Comparison of ENCODE assay signal across 16 cellular contexts in genomic region chr16:87575027-87575804, GRCh38. TPM values are rescaled to one million over a fixed set of nuclear protein-coding genes. Genes with fewer than 3 reads are reported as not detected.
DNase-seq lines count a peak whose midpoint lies in the region; ATAC-seq and FAIRE-seq lines count a peak whose summit lies in the region.
"Had no signal": no experiment of that assay in that cellular context is flagged by ENCODE, and none has a peak within 500 bp of the region (broad histone marks: within the 10 kb centered on the region; RNA-seq: fewer than 3 reads in every experiment).

No MANE protein-coding gene starts in this region.

- no peak overlapping the region for H3K27ac Mint-ChIP-seq in activated CD4-positive, alpha-beta memory T cell treated with anti-CD3 and anti-CD28 coated beads, Interleukin-2, amount 10 ng/mL, durations not matched to agents 7 days and 5 days
- H3K27ac Mint-ChIP-seq: activated CD8-positive, alpha-beta T cell treated with anti-CD3 and anti-CD28 coated beads, Interleukin-2, amount 10 ng/mL, durations not matched to agents 7 days and 5 days; activated T-helper 17 cell treated with anti-CD3 and anti-CD28 coated beads, Interleukin-2, amount 50 U/mL, for 72 hours; CD4-positive, CD25-positive, alpha-beta regulatory T cell had no signal

- H3K4me3 ChIP-seq in Karpas-422 (ENCODE audit: low read length): no peak overlapping the region

- no peaks in the 10 kb centered on the region for H3K9me2 ChIP-seq in Karpas-422 (replicated peaks; ENCODE audit: insufficient read depth, low read length)

- H3K4me1 ChIP-seq in Karpas-422 (ENCODE audit: low read length): no peaks in the 10 kb centered on the region

- peaks cover 5% of the 10 kb centered on the region; the same call in 1 of the 2 replicates for H4K20me1 ChIP-seq in Karpas-422 (ENCODE audit: insufficient read depth, low read depth, low read length)

- no peak overlapping the region for H3K4me2 ChIP-seq in Karpas-422 (ENCODE audit: low read depth, low read length, poor library complexity, severe bottlenecking)

- no peaks in the 10 kb centered on the region for H3K36me3 ChIP-seq in Karpas-422 (ENCODE audit: insufficient read depth, low read length)

- no peaks in the 10 kb centered on the region for H3K9me3 Mint-ChIP-seq in activated CD4-positive, alpha-beta memory T cell treated with anti-CD3 and anti-CD28 coated beads, Interleukin-2, amount 10 ng/mL, durations not matched to agents 7 days and 5 days
- H3K9me3 Mint-ChIP-seq: activated T-helper 17 cell treated with anti-CD3 and anti-CD28 coated beads, Interleukin-2, amount 50 U/mL, for 72 hours; CD4-positive, CD25-positive, alpha-beta regulatory T cell had no signal

- no peaks in the 10 kb centered on the region for H3K4me1 Mint-ChIP-seq in activated CD4-positive, alpha-beta memory T cell treated with anti-CD3 and anti-CD28 coated beads, Interleukin-2, amount 10 ng/mL, durations not matched to agents 7 days and 5 days
- H3K4me1 Mint-ChIP-seq: activated T-helper 17 cell treated with anti-CD3 and anti-CD28 coated beads, Interleukin-2, amount 50 U/mL, for 72 hours; CD4-positive, CD25-positive, alpha-beta regulatory T cell had no signal

- H3K27me3 ChIP-seq in Karpas-422 (ENCODE audit: low read length): no peaks in the 10 kb centered on the region

- no peaks in the 10 kb centered on the region for H3K36me3 Mint-ChIP-seq in activated CD4-positive, alpha-beta memory T cell treated with anti-CD3 and anti-CD28 coated beads, Interleukin-2, amount 10 ng/mL, durations not matched to agents 7 days and 5 days (ENCODE audit: low read depth)
- H3K36me3 Mint-ChIP-seq: CD4-positive, CD25-positive, alpha-beta regulatory T cell had no signal

- no peak for FAIRE-seq in urothelium cell line (lab: Jason Lieb, UNC)

- no peaks in the 10 kb centered on the region for H3K9me3 ChIP-seq in Karpas-422 (ENCODE audit: low read length)

- peaks cover 6% of the 10 kb centered on the region for H3K27me3 Mint-ChIP-seq in activated CD4-positive, alpha-beta memory T cell treated with anti-CD3 and anti-CD28 coated beads, Interleukin-2, amount 10 ng/mL, durations not matched to agents 7 days and 5 days

- no peak overlapping the region for H2AFZ ChIP-seq in Karpas-422 (ENCODE audit: low read length)

- no peak overlapping the region for H3K4me3 Mint-ChIP-seq in activated CD4-positive, alpha-beta memory T cell treated with anti-CD3 and anti-CD28 coated beads, Interleukin-2, amount 10 ng/mL, durations not matched to agents 7 days and 5 days
- H3K4me3 Mint-ChIP-seq: activated CD8-positive, alpha-beta T cell treated with anti-CD3 and anti-CD28 coated beads, Interleukin-2, amount 10 ng/mL, durations not matched to agents 7 days and 5 days; activated T-helper 17 cell treated with anti-CD3 and anti-CD28 coated beads, Interleukin-2, amount 50 U/mL, for 72 hours; CD4-positive, CD25-positive, alpha-beta regulatory T cell had no signal

- no peak overlapping the region for H3K9ac ChIP-seq in Karpas-422 (ENCODE audit: low read length)

- CTCF ChIA-PET in activated CD4-positive, alpha-beta memory T cell treated with anti-CD3 and anti-CD28 coated beads, Interleukin-2, amount 10 ng/mL, durations not matched to agents 7 days and 5 days (lab: Charles Lee): no interaction called here

- POLR2A ChIA-PET in activated CD4-positive, alpha-beta memory T cell treated with anti-CD3 and anti-CD28 coated beads, Interleukin-2, amount 10 ng/mL, durations not matched to agents 7 days and 5 days (lab: Charles Lee): no interaction called here

- H3K79me2 ChIP-seq in Karpas-422 (ENCODE audit: low read length): no peaks in the 10 kb centered on the region

- peak; percentile 9 for DNase-seq in SIG-M5 treated with dmso at 0.1 percent for 504 hours (lab: John Stamatoyannopoulos, UW; ENCODE audit: unreplicated experiment)
- no peak for DNase-seq in SIG-M5 (lab: John Stamatoyannopoulos, UW)
- peak; percentile 17 for DNase-seq in UCSD-AML1 (lab: John Stamatoyannopoulos, UW; ENCODE audit: unreplicated experiment)
- peak; percentile 81 for DNase-seq in iPS-NIHi7 (ENCODE audit: extremely low spot score)
- peak; percentile 57 for DNase-seq in urothelium cell line (ENCODE audit: low spot score)
- no peak for DNase-seq in activated CD4-positive, alpha-beta memory T cell treated with anti-CD3 and anti-CD28 coated beads, Interleukin-2, amount 10 ng/mL, durations not matched to agents 7 days and 5 days
- DNase-seq in Karpas-422: no peak
- DNase-seq: activated CD8-positive, alpha-beta T cell treated with anti-CD3 and anti-CD28 coated beads, Interleukin-2, amount 10 ng/mL, durations not matched to agents 7 days and 5 days; CD4-positive, CD25-positive, alpha-beta regulatory T cell; IMR-90; left colon; NCI-H1092 treated with DMSO at 0.1 percent for 48 hours; NCI-H2171 had no signal

- no peak overlapping the region for H3K27ac ChIP-seq in Karpas-422 (ENCODE audit: low read length)

- ATAC-seq in GM21825 (IDR thresholded peaks at IDR 0.05; ENCODE audit: unreplicated experiment): no peak
- ATAC-seq: activated CD8-positive, alpha-beta T cell treated with anti-CD3 and anti-CD28 coated beads, Interleukin-2, amount 10 ng/mL, durations not matched to agents 7 days and 5 days; activated T-helper 17 cell treated with anti-CD3 and anti-CD28 coated beads, Interleukin-2, amount 50 U/mL, for 72 hours; left colon; SK-N-SH treated with all-trans-retinoic acid at 6 μM for 48 hours had no signal

RNA-seq across cellular contexts. Expression of gene JPH3, which starts 27.1 kb away (rescaled TPM):
- not detected for total RNA-seq in activated CD4-positive, alpha-beta memory T cell treated with anti-CD3 and anti-CD28 coated beads, Interleukin-2, amount 10 ng/mL, durations not matched to agents 7 days and 5 days
- total RNA-seq in Karpas-422 (2014; rRNA removed; shearing (Covaris generic); ENCODE audit: low replicate concordance): not detected in 2 replicates
- total RNA-seq: activated CD8-positive, alpha-beta T cell treated with anti-CD3 and anti-CD28 coated beads, Interleukin-2, amount 10 ng/mL, durations not matched to agents 7 days and 5 days; CD4-positive, CD25-positive, alpha-beta regulatory T cell; IMR-90 had no signal

Comparison
In these comparisons a context has a peak if more than half of its experiments do, and no peak if none do; other contexts are left out.
1. DNase-seq: peak in SIG-M5 treated with dmso at 0.1 percent for 504 hours (single experiment), UCSD-AML1 (single experiment), iPS-NIHi7 (single experiment) and urothelium cell line (single experiment); none in SIG-M5 (single experiment), activated CD4-positive, alpha-beta memory T cell treated with anti-CD3 and anti-CD28 coated beads, Interleukin-2, amount 10 ng/mL, durations not matched to agents 7 days and 5 days (single experiment) and Karpas-422 (single experiment).